Comparison of ENCODE assay signal across 16 cellular contexts in genomic region chr9:4258321-4259093, GRCh38. TPM values are rescaled to one million over a fixed set of nuclear protein-coding genes. Genes with fewer than 3 reads are reported as not detected.
A peak's percentile ranks its signal among the peaks of the same experiment; 100 is the strongest.
DNase-seq lines count a peak whose midpoint lies in the region; ATAC-seq and TF ChIP-seq lines count a peak whose summit lies in the region.
"Had no signal": no experiment of that assay in that cellular context is flagged by ENCODE, and none has a peak within 500 bp of the region (broad histone marks: within the 10 kb centered on the region; RNA-seq: fewer than 3 reads in every experiment).

No MANE protein-coding gene starts in this region.

- H2AFZ ChIP-seq in SK-N-SH (ENCODE audit: low read depth) = no peak overlapping the region
- no peak overlapping the region for H2AFZ ChIP-seq in trophoblast cell (ENCODE audit: insufficient read depth, low read length, poor library complexity)

- H3K18ac ChIP-seq in trophoblast cell (ENCODE audit: low read length) = no peak overlapping the region

- H3K4me1 ChIP-seq in SK-N-SH (ENCODE audit: control insufficient read depth in 1 of 2, insufficient read depth in 2 of 2, low read depth in 1 of 2, low read length in 1 of 2) (peaks cover 0 to 18% of the 10 kb centered on the region in 2 experiments; a peak in 2 of 4 replicates), trophoblast cell (ENCODE audit: control insufficient read depth in 1 of 2, insufficient read depth in 2 of 2, low read length in 2 of 2) (peaks cover 8 to 9% of the 10 kb centered on the region in 2 experiments), uterus (no peaks in the 10 kb centered on the region), ascending aorta (no peaks in the 10 kb centered on the region)
- H3K4me1 ChIP-seq: BLaER1, testis had no signal

- TF ChIP-seq CTCF in SK-N-SH (IDR thresholded peaks at IDR 0.05) (no peak), uterus (IDR thresholded peaks at IDR 0.05) (no peak), ascending aorta (IDR thresholded peaks at IDR 0.05) (no peak)

- no peak for TF ChIP-seq POLR2A in uterus (IDR thresholded peaks at IDR 0.05)

- no peak overlapping the region for H2BK5ac ChIP-seq in trophoblast cell (ENCODE audit: low read depth, low read length, poor library complexity)

- H3K23ac ChIP-seq in trophoblast cell (ENCODE audit: low read length) = no peak overlapping the region

- peak overlapping the region; percentile 14 to 80; a peak in 3 of 4 replicates for H3K27ac ChIP-seq in SK-N-SH (ENCODE audit: low read depth in 2 of 2, low read length in 1 of 2)
- H3K27ac ChIP-seq in trophoblast cell (ENCODE audit: low read depth, low read length) = no peak overlapping the region
- H3K27ac ChIP-seq in uterus = no peak overlapping the region
- no peak overlapping the region for H3K27ac ChIP-seq in ascending aorta
- H3K27ac ChIP-seq: adrenal gland, BLaER1, coronary artery, sigmoid colon, testis had no signal

- POLR2A ChIA-PET in SK-N-SH (lab: Yijun Ruan, JAX) = no interaction called here

- H3K27me3 ChIP-seq in SK-N-SH (ENCODE audit: insufficient read depth) = no peaks in the 10 kb centered on the region
- H3K27me3 ChIP-seq in trophoblast cell (ENCODE audit: insufficient read depth, low read length) = no peaks in the 10 kb centered on the region
- no peaks in the 10 kb centered on the region for H3K27me3 ChIP-seq in uterus
- no peaks in the 10 kb centered on the region for H3K27me3 ChIP-seq in ascending aorta
- H3K27me3 ChIP-seq: adrenal gland, BLaER1, sigmoid colon, testis had no signal

- no peak overlapping the region for H2BK120ac ChIP-seq in trophoblast cell (ENCODE audit: insufficient read depth, low read length, poor library complexity)

- H3K4me2 ChIP-seq in SK-N-SH (peak overlapping the region; percentile 62), trophoblast cell (ENCODE audit: low read length) (no peak overlapping the region)
- H3K4me2 ChIP-seq: BLaER1 had no signal

- DNase-seq in GM03348 (ENCODE audit: low spot score) = peak; percentile 63
- DNase-seq in SK-N-SH = no peak
- DNase-seq in fibroblast of peridontal ligament (ENCODE audit: extremely low read depth) = peak; percentile 65
- peak; percentile 28 to 70 for DNase-seq in trophoblast cell
- DNase-seq in uterus = no peak
- DNase-seq in NCI-H2081 (lab: John Stamatoyannopoulos, UW) = no peak
- DNase-seq in ascending aorta (ENCODE audit: low spot score in 2 of 2) = no peak
- DNase-seq: activated CD8-positive, alpha-beta T cell treated with anti-CD3 and anti-CD28 coated beads, Interleukin-2, amount 10 ng/mL, durations not matched to agents 7 days and 5 days; adrenal gland; kidney; sigmoid colon; testis had no signal

- TF ChIP-seq RAD21 in SK-N-SH (IDR thresholded peaks at IDR 0.05; ENCODE audit: low read length) = no peak

- intact Hi-C loops in uterus (cut with DNase I; ENCODE audit: low total_unique reads) (no loop called here), ascending aorta (cut with DNase I) (no loop called here)

- H4K91ac ChIP-seq in trophoblast cell (ENCODE audit: low read depth, low read length) = no peak overlapping the region

- H3K79me1 ChIP-seq in trophoblast cell (ENCODE audit: low read length) = peaks cover 8% of the 10 kb centered on the region

- H4K8ac ChIP-seq in trophoblast cell (ENCODE audit: low read depth, low read length) = no peak overlapping the region

- H3K79me2 ChIP-seq in SK-N-SH (ENCODE audit: insufficient read depth) = peaks cover 74% of the 10 kb centered on the region
- no peaks in the 10 kb centered on the region for H3K79me2 ChIP-seq in trophoblast cell (ENCODE audit: control insufficient read depth, insufficient read depth, low read length, poor library complexity)

- H3K9ac ChIP-seq in SK-N-SH (peak overlapping the region; percentile 49), trophoblast cell (ENCODE audit: low read length) (no peak overlapping the region)
- H3K9ac ChIP-seq: BLaER1 had no signal

- 0 out of 2 replicates have a peak, but pooled peaks cover 4% of the 10 kb centered on the region for H3K9me3 ChIP-seq in SK-N-SH
- peaks cover 3% of the 10 kb centered on the region for H3K9me3 ChIP-seq in trophoblast cell (ENCODE audit: insufficient read depth, low read depth, low read length)
- H3K9me3 ChIP-seq in uterus = peaks cover 0 to 6% of the 10 kb centered on the region in 2 donors
- H3K9me3 ChIP-seq in ascending aorta = peaks cover 0 to 11% of the 10 kb centered on the region in 2 donors
- H3K9me3 ChIP-seq: adrenal gland, sigmoid colon, testis had no signal

- H3K36me3 ChIP-seq in SK-N-SH (replicated peaks in 1 of 2; ENCODE audit: control insufficient read depth in 1 of 2, insufficient read depth in 2 of 2, low read length in 1 of 2) (peaks cover 0 to 31% of the 10 kb centered on the region in 2 experiments), trophoblast cell (ENCODE audit: control insufficient read depth in 1 of 2, insufficient read depth in 2 of 2, low read length in 2 of 2) (no peaks in the 10 kb centered on the region), uterus (no peaks in the 10 kb centered on the region), ascending aorta (no peaks in the 10 kb centered on the region)
- H3K36me3 ChIP-seq: adrenal gland, BLaER1, sigmoid colon had no signal

- CTCF ChIA-PET in SK-N-SH (lab: Yijun Ruan, JAX) = interaction anchor here (1.0 kb wide), 1 partner anchor 10 kb away, joined by 3 read pairs; no protein-coding TSS in a partner anchor

- peaks cover 25% of the 10 kb centered on the region for H3F3A ChIP-seq in SK-N-SH (replicated peaks; ENCODE audit: insufficient read depth)

- WGBS in SK-N-SH (ENCODE audit: low lambda C conversion rate) = 50% methylated on average over 3 of the region's 3 CpGs
- no CpG with 5 or more reads among the region's 3 CpGs for WGBS in trophoblast cell (ENCODE audit: extremely low coverage, insufficient coverage, insufficient read length)

- TF ChIP-seq EP300 in SK-N-SH (IDR thresholded peaks at IDR 0.05; ENCODE audit: borderline replicate concordance in 1 of 2, low read depth in 1 of 2, low read length in 1 of 2) = no peak

- no peak overlapping the region for H2BK12ac ChIP-seq in trophoblast cell (ENCODE audit: low read length)

- H3K14ac ChIP-seq in trophoblast cell (ENCODE audit: low read length) = no peak overlapping the region

- no peak for ATAC-seq in GM21825 (IDR thresholded peaks at IDR 0.05; ENCODE audit: unreplicated experiment)
- ATAC-seq: activated CD8-positive, alpha-beta T cell treated with anti-CD3 and anti-CD28 coated beads, Interleukin-2, amount 10 ng/mL, durations not matched to agents 7 days and 5 days had no signal

- no peak overlapping the region for H4K12ac ChIP-seq in trophoblast cell (ENCODE audit: low read depth, low read length)

- no peak overlapping the region for H2AK5ac ChIP-seq in trophoblast cell (ENCODE audit: low read length)

- no peaks in the 10 kb centered on the region for H3K9me2 ChIP-seq in SK-N-SH

- H3K4ac ChIP-seq in trophoblast cell (ENCODE audit: low read depth, low read length) = no peak overlapping the region

- H3K4me3 ChIP-seq in SK-N-SH (ENCODE audit: low read depth in 2 of 2, low read length in 1 of 2) (no peak overlapping the region; a peak in 1 of 4 replicates), trophoblast cell (ENCODE audit: low read depth, low read length) (no peak overlapping the region), uterus (no peak overlapping the region), ascending aorta (no peak overlapping the region)
- H3K4me3 ChIP-seq: adrenal gland, BLaER1, coronary artery, sigmoid colon, testis had no signal

- no peaks in the 10 kb centered on the region for H4K20me1 ChIP-seq in SK-N-SH (ENCODE audit: insufficient read depth)
- H4K20me1 ChIP-seq: BLaER1 had no signal

TF ChIP-seq in SK-N-SH, 30 proteins besides CTCF, POLR2A, EP300 and RAD21:
- TF ChIP-seq FOXM1 (IDR thresholded peaks at IDR 0.05; ENCODE audit: low read depth) (no peak), CHD2 (IDR thresholded peaks at IDR 0.05; ENCODE audit: low read length, partially characterized antibody) (no peak), TEAD4 (IDR thresholded peaks at IDR 0.05; ENCODE audit: borderline replicate concordance, insufficient read depth) (no peak), MXI1 (IDR thresholded peaks at IDR 0.05; ENCODE audit: low read depth, low read length) (no peak), FOSL2 (IDR thresholded peaks at IDR 0.05; ENCODE audit: borderline replicate concordance, low read depth) (peak; percentile 41), JUND (IDR thresholded peaks at IDR 0.05) (peak; percentile 35), USF2 (IDR thresholded peaks at IDR 0.05; ENCODE audit: borderline replicate concordance, low read depth, low read length) (no peak), TCF12 (IDR thresholded peaks at IDR 0.05) (0 out of 2 replicates have a peak, but pooled peaks have one; percentile 3), RXRA (IDR thresholded peaks at IDR 0.05; ENCODE audit: borderline replicate concordance, low read depth) (0 out of 2 replicates have a peak, but pooled peaks have one; percentile 13)

RNA-seq across cellular contexts. Expression of gene GLIS3, which starts 41.4 kb away (rescaled TPM):
- polyA plus RNA-seq in SK-N-SH (2012; rRNA removed) = 4.7 and 5.1 TPM in 2 replicates
- polyA plus RNA-seq in SK-N-SH (2012; cell fraction: cytosol; rRNA removed) = 4.2 and 5.3 TPM in 2 replicates
- 8.2 and 10.9 TPM in 2 replicates for polyA plus RNA-seq in SK-N-SH (2012; cell fraction: nucleus; rRNA removed)
- polyA plus RNA-seq in trophoblast cell (2013) = 6.1 and 6.3 TPM in 2 replicates
- 10 to 100 TPM; 16.4 to 52.6 (median 41.1) TPM for total RNA-seq in uterus
- total RNA-seq in ascending aorta = 11.9 TPM
- polyA plus RNA-seq: IgD-negative memory B cell had no signal

Comparison
In these comparisons a context has a peak if more than half of its experiments do, and no peak if none do; other contexts are left out.
1. DNase-seq: peak in GM03348 (single experiment), fibroblast of peridontal ligament (single experiment) and trophoblast cell (2 of 2); none in SK-N-SH (single experiment), uterus (0 of 2), NCI-H2081 (0 of 2) and ascending aorta (0 of 2).
2. H3K27ac ChIP-seq: peak in SK-N-SH (2 of 2); none in trophoblast cell (single experiment), uterus (0 of 2) and ascending aorta (0 of 2).